8 cellular contexts compared by ENCODE assay signal in genomic region chr1:167533851-167534300, GRCh38. TPM values are rescaled to one million over a fixed set of nuclear protein-coding genes. Genes with fewer than 3 reads are reported as not detected.
DNase-seq lines count a peak whose midpoint lies in the region; ATAC-seq and TF ChIP-seq lines count a peak whose summit lies in the region.

No MANE protein-coding gene starts in this region.

- peak; percentile 9 for DNase-seq in GM04504 (ENCODE audit: low read depth)
- DNase-seq in NCI-H526 treated with DMSO at 0.1 percent for 48 hours (lab: John Stamatoyannopoulos, UW) = peak; percentile 66
- DNase-seq in activated CD4-positive, alpha-beta T cell treated with anti-CD3 and anti-CD28 coated beads, Interleukin-2, amount 50 U/mL, for 1 hour = peak; percentile 67
- DNase-seq in ecto neural progenitor cell (ENCODE audit: low spot score) = peak; percentile 87
- DNase-seq in lower lobe of right lung = peak; percentile 66
- DNase-seq in stimulated activated CD8-positive, alpha-beta memory T cell treated with anti-CD3 and anti-CD28 coated beads, Interleukin-2, amount 100 ng/mL, for 48 hours (ENCODE audit: low read depth in 2 of 2) = peak; percentile 36 to 41

- no peaks in the 10 kb centered on the region for H3K9me3 ChIP-seq in lower lobe of right lung

- no peak overlapping the region for H3K4me3 ChIP-seq in lower lobe of right lung

- H3K4me1 ChIP-seq in lower lobe of right lung = peaks cover 5% of the 10 kb centered on the region

- intact Hi-C loops in lower lobe of right lung (cut with DNase I) = no loop called here

- peak; percentile 92 for TF ChIP-seq CTCF in lower lobe of right lung (IDR thresholded peaks at IDR 0.05)

- H3K36me3 ChIP-seq in lower lobe of right lung = no peaks in the 10 kb centered on the region

- ATAC-seq in HG03280 (IDR thresholded peaks at IDR 0.05; ENCODE audit: unreplicated experiment) = peak; percentile 62
- peak; percentile 87 for ATAC-seq in lower lobe of right lung
- ATAC-seq in GM19455 (IDR thresholded peaks at IDR 0.05; ENCODE audit: unreplicated experiment) = no peak

- no peak overlapping the region for H3K27ac ChIP-seq in lower lobe of right lung

- no peaks in the 10 kb centered on the region for H3K27me3 ChIP-seq in lower lobe of right lung (ENCODE audit: low read depth)

RNA-seq across cellular contexts. Expression of gene CD247, which starts 15.5 kb away (rescaled TPM):
- total RNA-seq in lower lobe of right lung = 8.7 TPM

RNA-seq across cellular contexts. Expression of gene CREG1, which starts 19.7 kb away (rescaled TPM):
- 161 TPM for total RNA-seq in lower lobe of right lung

Comparison
In these comparisons a context has a peak if more than half of its experiments do, and no peak if none do; other contexts are left out.
1. DNase-seq: peak in every context shown above with its lines; median percentile 87 in ecto neural progenitor cell; 67 in activated CD4-positive, alpha-beta T cell treated with anti-CD3 and anti-CD28 coated beads, Interleukin-2, amount 50 U/mL, for 1 hour; 66 in NCI-H526 treated with DMSO at 0.1 percent for 48 hours; 66 in lower lobe of right lung; 38 in stimulated activated CD8-positive, alpha-beta memory T cell treated with anti-CD3 and anti-CD28 coated beads, Interleukin-2, amount 100 ng/mL, for 48 hours; 9 in GM04504.